In genomic region chr2:118588826-118589225, GRCh38 we compare ENCODE assay signal across 24 cellular contexts.
"Had no signal": no experiment of that assay in that cellular context is flagged by ENCODE, and none has a peak within 500 bp of the region (broad histone marks: within the 10 kb centered on the region; RNA-seq: fewer than 3 reads in every experiment).

No MANE protein-coding gene starts in this region.

- H3K36me3 Mint-ChIP-seq: mesothelial cell of epicardium; naive B cell; naive thymus-derived CD8-positive, alpha-beta T cell had no signal

- H3K9me3 ChIP-seq: esophagus muscularis mucosa, gastroesophageal sphincter, left lung, lower lobe of right lung, mucosa of descending colon had no signal

- H3K27me3 ChIP-seq: foreskin keratinocyte, hepatocyte, left lung had no signal

- H3K27ac Mint-ChIP-seq: immature natural killer cell; mesothelial cell of epicardium; naive B cell; naive thymus-derived CD8-positive, alpha-beta T cell had no signal

- H3K27ac ChIP-seq: coronary artery, dorsolateral prefrontal cortex, esophagus muscularis mucosa, foreskin keratinocyte, gastroesophageal sphincter, heart left ventricle, hepatocyte, left lung, lower lobe of right lung had no signal

- H3K4me3 Mint-ChIP-seq: immature natural killer cell; mesothelial cell of epicardium; naive B cell; naive thymus-derived CD8-positive, alpha-beta T cell had no signal

- H3K4me3 ChIP-seq: coronary artery, dorsolateral prefrontal cortex, esophagus muscularis mucosa, gastroesophageal sphincter, heart left ventricle, hepatocyte, left lung, lower lobe of right lung, mucosa of descending colon had no signal

- H3K4me1 ChIP-seq: esophagus muscularis mucosa, foreskin keratinocyte, gastroesophageal sphincter, heart left ventricle, left lung, lower lobe of right lung had no signal

- DNase-seq: dermis blood vessel endothelial cell; dorsolateral prefrontal cortex; effector CD4-positive, alpha-beta T cell; effector memory CD4-positive, alpha-beta T cell; foreskin keratinocyte; heart left ventricle; hypothalamus; immature natural killer cell; islet precursor cell; kidney; kidney glomerular epithelial cell; left colon; left lung; left ventricle myocardium superior; lower lobe of right lung; mesenchymal stem cell; mucosa of descending colon; naive B cell; naive thymus-derived CD8-positive, alpha-beta T cell had no signal

- H3K79me2 ChIP-seq: hepatocyte had no signal

- H2AFZ ChIP-seq: hepatocyte had no signal

- ATAC-seq: foreskin keratinocyte; gastroesophageal sphincter; heart left ventricle; left colon; left lung; left ventricle myocardium superior; lower lobe of right lung; mucosa of descending colon; naive thymus-derived CD8-positive, alpha-beta T cell had no signal

- H3K4me2 ChIP-seq: hepatocyte had no signal

- H3K4me1 Mint-ChIP-seq: immature natural killer cell; naive B cell; naive thymus-derived CD8-positive, alpha-beta T cell had no signal

- H3K36me3 ChIP-seq: esophagus muscularis mucosa, gastroesophageal sphincter, heart left ventricle, left lung, lower lobe of right lung had no signal
